In genomic region chr4:140186651-140187315, GRCh38 we compare ENCODE assay signal across 13 cellular contexts. TPM values are rescaled to one million over a fixed set of nuclear protein-coding genes. Genes with fewer than 3 reads are reported as not detected.
A peak's percentile ranks its signal among the peaks of the same experiment; 100 is the strongest.
DNase-seq lines count a peak whose midpoint lies in the region; TF ChIP-seq lines count a peak whose summit lies in the region.
"Had no signal": no experiment of that assay in that cellular context is flagged by ENCODE, and none has a peak within 500 bp of the region (broad histone marks: within the 10 kb centered on the region; RNA-seq: fewer than 3 reads in every experiment).

No MANE protein-coding gene starts in this region.

- H3K36me3 Mint-ChIP-seq in nephron progenitor cell (ENCODE audit: low read depth), result no peaks in the 10 kb centered on the region
- H3K36me3 Mint-ChIP-seq in T-helper 2 cell treated with Interferon-gamma antibody and Interleukin-4, amounts not matched to agents 5 μg/mL and 100 μg/mL, for 36 hours (ENCODE audit: low read depth), result no peaks in the 10 kb centered on the region

- no peak for TF ChIP-seq CTCF in choroid plexus epithelial cell (conservative IDR thresholded peaks at IDR 0.05; ENCODE audit: low read depth, low read length)
- no peak for TF ChIP-seq CTCF in nephron progenitor cell (IDR thresholded peaks at IDR 0.05)

- peak overlapping the region; percentile 14 for H3K27ac Mint-ChIP-seq in nephron progenitor cell
- no peak overlapping the region for H3K27ac Mint-ChIP-seq in T-helper 2 cell treated with Interferon-gamma antibody and Interleukin-4, amounts not matched to agents 5 μg/mL and 100 μg/mL, for 36 hours
- H3K27ac Mint-ChIP-seq: dendritic cell treated with granulocyte-macrophage colony-stimulating factor and Interleukin-4, amounts not matched to agents 40 ng/mL and 50 ng/mL, for 4 days had no signal

- H3K4me1 Mint-ChIP-seq in nephron progenitor cell, result no peaks in the 10 kb centered on the region
- H3K4me1 Mint-ChIP-seq in T-helper 2 cell treated with Interferon-gamma antibody and Interleukin-4, amounts not matched to agents 5 μg/mL and 100 μg/mL, for 36 hours (ENCODE audit: low read depth), result no peaks in the 10 kb centered on the region

- H3K4me3 Mint-ChIP-seq in nephron progenitor cell, result no peak overlapping the region
- no peak overlapping the region for H3K4me3 Mint-ChIP-seq in T-helper 2 cell treated with Interferon-gamma antibody and Interleukin-4, amounts not matched to agents 5 μg/mL and 100 μg/mL, for 36 hours
- H3K4me3 Mint-ChIP-seq: dendritic cell treated with granulocyte-macrophage colony-stimulating factor and Interleukin-4, amounts not matched to agents 40 ng/mL and 50 ng/mL, for 4 days had no signal

- peak; percentile 19 for DNase-seq in COLO829 (ENCODE audit: low spot score)
- peak; percentile 74 for DNase-seq in M059J (ENCODE audit: low read depth)
- DNase-seq in choroid plexus epithelial cell (ENCODE audit: low read depth), result peak; percentile 70
- DNase-seq in nephron progenitor cell, result no peak
- no peak for DNase-seq in T-helper 2 cell treated with Interferon-gamma antibody and Interleukin-4, amounts not matched to agents 5 μg/mL and 100 μg/mL, for 36 hours (ENCODE audit: low spot score)
- DNase-seq in SK-N-DZ (ENCODE audit: low spot score), result no peak
- DNase-seq in islet precursor cell, result no peak
- DNase-seq in NCI-H2227 treated with DMSO at 0.1 percent for 48 hours (lab: John Stamatoyannopoulos, UW), result no peak
- DNase-seq: activated CD8-positive, alpha-beta memory T cell treated with anti-CD3 and anti-CD28 coated beads, Interleukin-2, amount 50 U/mL, for 4 hours; MV-4-11 had no signal

- H3K9me3 Mint-ChIP-seq in nephron progenitor cell, result no peaks in the 10 kb centered on the region
- no peaks in the 10 kb centered on the region for H3K9me3 Mint-ChIP-seq in T-helper 2 cell treated with Interferon-gamma antibody and Interleukin-4, amounts not matched to agents 5 μg/mL and 100 μg/mL, for 36 hours
- H3K9me3 Mint-ChIP-seq: dendritic cell treated with granulocyte-macrophage colony-stimulating factor and Interleukin-4, amounts not matched to agents 40 ng/mL and 50 ng/mL, for 4 days had no signal

- H3K27me3 Mint-ChIP-seq in nephron progenitor cell (ENCODE audit: low read depth, poor library complexity), result no peaks in the 10 kb centered on the region
- H3K27me3 Mint-ChIP-seq in T-helper 2 cell treated with Interferon-gamma antibody and Interleukin-4, amounts not matched to agents 5 μg/mL and 100 μg/mL, for 36 hours (ENCODE audit: low read depth), result peaks cover 42% of the 10 kb centered on the region
- H3K27me3 Mint-ChIP-seq: dendritic cell treated with granulocyte-macrophage colony-stimulating factor and Interleukin-4, amounts not matched to agents 40 ng/mL and 50 ng/mL, for 4 days had no signal

- H3K4me3 ChIP-seq in choroid plexus epithelial cell (ENCODE audit: low read depth, low read length), result no peak overlapping the region
- H3K4me3 ChIP-seq: lung, SJSA1 had no signal

RNA-seq across cellular contexts. Expression of gene MAML3, which starts 32.8 kb away (rescaled TPM):
- total RNA-seq in M059J (2014; rRNA removed; shearing (Covaris generic)), result 1.6 and 2.3 TPM in 2 replicates
- 7.9 TPM in 2 replicates for polyA plus RNA-seq in SK-N-DZ (2014; cell fraction: cytosol; rRNA removed)
- 3.5 and 5.0 TPM in 2 replicates for polyA plus RNA-seq in SK-N-DZ (2014; cell fraction: nucleus; rRNA removed)

Comparison
In these comparisons a context has a peak if more than half of its experiments do, and no peak if none do; other contexts are left out.
1. DNase-seq: peak in COLO829 (single experiment), M059J (single experiment) and choroid plexus epithelial cell (single experiment); none in nephron progenitor cell (single experiment), T-helper 2 cell treated with Interferon-gamma antibody and Interleukin-4, amounts not matched to agents 5 μg/mL and 100 μg/mL, for 36 hours (single experiment), SK-N-DZ (single experiment), islet precursor cell (single experiment) and NCI-H2227 treated with DMSO at 0.1 percent for 48 hours (single experiment).